22 cellular contexts compared by ENCODE assay signal in the genomic region with DNA sequence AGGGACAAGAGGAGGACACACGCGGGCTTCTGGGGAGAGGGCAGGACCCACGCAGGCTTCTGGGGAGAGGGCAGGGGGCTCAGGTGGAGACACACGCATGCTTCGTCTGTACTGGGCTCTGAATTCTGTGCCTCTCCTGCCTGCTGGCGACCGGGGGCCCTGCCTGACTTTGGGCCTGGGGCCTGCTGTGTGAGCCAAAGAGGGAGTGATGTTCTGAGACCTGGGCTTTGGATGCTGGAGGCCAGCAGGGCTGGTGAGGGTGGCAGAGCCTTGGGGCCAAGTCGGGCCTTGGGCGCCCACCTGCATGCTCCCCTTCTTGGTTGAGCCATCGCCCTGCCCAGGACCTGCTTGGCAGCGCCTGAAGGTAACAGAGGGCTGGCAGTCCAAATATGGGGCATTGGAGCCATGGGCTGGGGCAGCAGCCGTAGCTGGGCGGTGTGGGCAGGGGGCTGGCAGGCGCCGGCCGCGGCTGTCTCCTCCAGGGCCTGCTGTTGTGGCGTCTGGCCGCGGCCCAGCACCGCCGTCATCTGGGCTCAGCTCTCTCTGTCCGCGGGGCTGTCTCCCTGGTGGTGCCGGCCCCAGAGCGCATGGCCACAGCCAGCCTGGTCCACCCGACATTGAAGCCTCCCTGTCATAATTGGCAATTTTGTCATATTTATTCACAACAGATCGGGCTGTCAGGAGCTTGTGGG.
"Had no signal": no experiment of that assay in that cellular context is flagged by ENCODE, and none has a peak within 500 bp of the region (broad histone marks: within the 10 kb centered on the region; RNA-seq: fewer than 3 reads in every experiment).

No MANE protein-coding gene starts in this region.

- H3K4me1 Mint-ChIP-seq: activated naive CD8-positive, alpha-beta T cell treated with anti-CD3 and anti-CD28 coated beads, Interleukin-2, amount 10 ng/mL, durations not matched to agents 7 days and 5 days; T-cell had no signal

- H3K9me3 Mint-ChIP-seq: activated CD8-positive, alpha-beta T cell treated with anti-CD3 and anti-CD28 coated beads for 36 hours; activated naive CD8-positive, alpha-beta T cell treated with anti-CD3 and anti-CD28 coated beads, Interleukin-2, amount 10 ng/mL, durations not matched to agents 7 days and 5 days; activated T-cell treated with anti-CD3 and anti-CD28 coated beads, Interleukin-2, amount 50 U/mL, for 72 hours; T-cell had no signal

- H3K36me3 Mint-ChIP-seq: activated naive CD8-positive, alpha-beta T cell treated with anti-CD3 and anti-CD28 coated beads, Interleukin-2, amount 10 ng/mL, durations not matched to agents 7 days and 5 days; T-cell had no signal

- H3K4me3 Mint-ChIP-seq: activated CD8-positive, alpha-beta T cell treated with anti-CD3 and anti-CD28 coated beads for 36 hours; activated naive CD8-positive, alpha-beta T cell treated with anti-CD3 and anti-CD28 coated beads, Interleukin-2, amount 10 ng/mL, durations not matched to agents 7 days and 5 days; activated T-cell treated with anti-CD3 and anti-CD28 coated beads, Interleukin-2, amount 50 U/mL, for 72 hours; T-cell had no signal

- H3K4me1 ChIP-seq: adrenal gland, breast epithelium, Peyer's patch had no signal

- H3K36me3 ChIP-seq: adrenal gland, breast epithelium, Peyer's patch had no signal

- H3K27me3 ChIP-seq: adrenal gland, Peyer's patch had no signal

- H3K27ac ChIP-seq: adrenal gland, breast epithelium, Peyer's patch, RWPE1, VCaP had no signal

- ATAC-seq: activated CD8-positive, alpha-beta T cell treated with anti-CD3 and anti-CD28 coated beads for 36 hours; activated T-cell treated with anti-CD3 and anti-CD28 coated beads, Interleukin-2, amount 50 U/mL, for 72 hours; T-cell had no signal

- H3K4me3 ChIP-seq: adrenal gland, breast epithelium, Peyer's patch had no signal

- DNase-seq: activated CD4-positive, alpha-beta T cell treated with anti-CD3 and anti-CD28 coated beads for 4 hours; activated CD8-positive, alpha-beta memory T cell treated with anti-CD3 and anti-CD28 coated beads, Interleukin-2, amount 50 U/mL, for 4 hours; activated CD8-positive, alpha-beta T cell treated with anti-CD3 and anti-CD28 coated beads for 36 hours; activated naive CD8-positive, alpha-beta T cell treated with anti-CD3 and anti-CD28 coated beads, Interleukin-2, amount 10 ng/mL, durations not matched to agents 7 days and 5 days; activated T-cell treated with anti-CD3 and anti-CD28 coated beads, Interleukin-2, amount 50 U/mL, for 72 hours; adrenal gland; aorta; KG1; NCI-H1092; NCI-H1417; NCI-H2029; NCI-H2107; NCI-H345; NCI-H510A; NCI-H526 treated with DMSO at 0.1 percent for 48 hours; NCI-H82; Peyer's patch; SHP77; T-cell had no signal

- H3K27me3 Mint-ChIP-seq: activated naive CD8-positive, alpha-beta T cell treated with anti-CD3 and anti-CD28 coated beads, Interleukin-2, amount 10 ng/mL, durations not matched to agents 7 days and 5 days had no signal

- H3K9me3 ChIP-seq: adrenal gland, Peyer's patch had no signal

- H3K27ac Mint-ChIP-seq: activated CD8-positive, alpha-beta T cell treated with anti-CD3 and anti-CD28 coated beads for 36 hours; activated naive CD8-positive, alpha-beta T cell treated with anti-CD3 and anti-CD28 coated beads, Interleukin-2, amount 10 ng/mL, durations not matched to agents 7 days and 5 days; activated T-cell treated with anti-CD3 and anti-CD28 coated beads, Interleukin-2, amount 50 U/mL, for 72 hours; T-cell had no signal
